In genomic region chr10:35307297-35307696, GRCh38 we compare ENCODE assay signal across 1 cellular context.
TF ChIP-seq lines count a peak whose summit lies in the region.

No MANE protein-coding gene starts in this region.

TF ChIP-seq in A549, 52 proteins besides CTCF, POLR2A, EP300 and RAD21 (continued from another document):
- TF ChIP-seq PHF8 (IDR thresholded peaks at IDR 0.05; ENCODE audit: borderline replicate concordance, low read depth): no peak
- no peak for TF ChIP-seq HEYL (CRISPR knock-in tag; IDR thresholded peaks at IDR 0.05)
